ENCODE assay signal across 1 cellular context in genomic region chr16:89076159-89076558, GRCh38.
TF ChIP-seq lines count a peak whose summit lies in the region.

No MANE protein-coding gene starts in this region.

TF ChIP-seq in H1, 55 proteins besides CTCF, POLR2A, EP300 and RAD21:
- TF ChIP-seq NRF1 (IDR thresholded peaks at IDR 0.05; ENCODE audit: low read depth, low read length) (no peak), KDM5A (IDR thresholded peaks at IDR 0.05; ENCODE audit: low read length) (no peak), BRCA1 (IDR thresholded peaks at IDR 0.05; ENCODE audit: low read depth, low read length) (no peak), RFX5 (IDR thresholded peaks at IDR 0.05; ENCODE audit: borderline replicate concordance, low read depth, low read length) (no peak), ATF2 (IDR thresholded peaks at IDR 0.05; ENCODE audit: low read length) (no peak), USF2 (IDR thresholded peaks at IDR 0.05; ENCODE audit: low read length) (no peak), ATF3 (IDR thresholded peaks at IDR 0.05; ENCODE audit: insufficient read depth, low read depth, low read length) (no peak), KDM1A (IDR thresholded peaks at IDR 0.05; ENCODE audit: borderline replicate concordance, low read length) (no peak), CHD1 (IDR thresholded peaks at IDR 0.05; ENCODE audit: low read depth, low read length) (no peak), E2F6 (IDR thresholded peaks at IDR 0.05) (no peak), POLR2AphosphoS5 (IDR thresholded peaks at IDR 0.05; ENCODE audit: low read depth, low read length) (no peak), JUND (IDR thresholded peaks at IDR 0.05; ENCODE audit: low read length) (no peak), HDAC6 (IDR thresholded peaks at IDR 0.05; ENCODE audit: low read depth, low read length) (no peak), SP2 (IDR thresholded peaks at IDR 0.05; ENCODE audit: low read length) (no peak), NANOG (IDR thresholded peaks at IDR 0.05; ENCODE audit: insufficient read depth, low read depth, low read length, poor library complexity, severe bottlenecking) (no peak), ASH2L (IDR thresholded peaks at IDR 0.05; ENCODE audit: low read length) (no peak), HDAC2 (IDR thresholded peaks at IDR 0.05; ENCODE audit: borderline replicate concordance in 1 of 2, low read depth in 2 of 2, low read length in 2 of 2) (no peak), CTBP2 (IDR thresholded peaks at IDR 0.05; ENCODE audit: borderline replicate concordance, insufficient read depth, insufficient read length, low read length) (no peak), TBP (IDR thresholded peaks at IDR 0.05; ENCODE audit: low read depth, low read length) (no peak), CREB1 (IDR thresholded peaks at IDR 0.05) (no peak)
TF ChIP-seq in H1: peak in this region for 0.
